In the genomic region with DNA sequence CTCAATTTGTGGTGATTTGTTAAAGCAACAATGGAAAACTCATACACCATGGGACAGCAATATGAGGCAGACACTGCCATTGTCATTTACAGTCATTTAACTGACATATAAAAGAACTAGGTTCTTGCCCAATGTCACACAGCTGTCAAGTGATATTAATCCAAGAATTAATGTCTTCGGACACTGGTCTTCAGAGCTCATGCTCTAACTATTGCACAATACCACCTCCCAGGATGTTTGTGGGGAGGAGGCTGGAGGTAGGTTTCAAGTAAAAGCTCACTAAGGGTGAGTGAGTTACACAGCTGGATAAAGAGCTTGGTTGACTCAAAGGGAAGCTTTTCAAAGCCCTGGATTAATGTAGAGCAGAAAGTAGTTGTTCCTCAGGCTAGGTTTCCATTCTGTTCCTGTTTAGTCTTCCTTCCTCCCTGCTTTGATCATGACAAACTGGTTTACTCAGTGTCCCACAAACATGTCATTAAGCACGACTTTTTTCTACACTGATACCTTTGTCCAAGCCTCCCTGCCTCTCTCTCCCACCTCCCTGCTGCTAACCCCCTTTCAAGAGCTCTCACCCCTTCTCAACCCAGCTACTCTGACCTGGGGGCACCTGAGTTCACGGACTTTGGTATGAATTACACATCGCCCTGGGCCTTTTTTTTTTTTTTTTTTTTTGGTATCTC, we compare ENCODE assay signal across 10 cellular contexts. TPM values are rescaled to one million over a fixed set of nuclear protein-coding genes. Genes with fewer than 3 reads are reported as not detected.
DNase-seq lines count a peak whose midpoint lies in the region; ATAC-seq lines count a peak whose summit lies in the region.
"Had no signal": no experiment of that assay in that cellular context is flagged by ENCODE, and none has a peak within 500 bp of the region (broad histone marks: within the 10 kb centered on the region; RNA-seq: fewer than 3 reads in every experiment).

No MANE protein-coding gene starts in this region.

- H3K27ac ChIP-seq in SK-N-MC (no peak overlapping the region), aorta (ENCODE audit: low read depth in 1 of 2, low read length in 2 of 2) (no peak overlapping the region)

- H3K4me3 ChIP-seq in SK-N-MC (peak overlapping the region; percentile 79; the same call in 1 of the 2 replicates), aorta (ENCODE audit: low read length in 2 of 2) (no peak overlapping the region)

- H3K27me3 Mint-ChIP-seq in activated CD4-positive, alpha-beta T cell treated with anti-CD3 and anti-CD28 coated beads, Interleukin-2, amount 10 ng/mL, durations not matched to agents 7 days and 5 days, result peaks cover 1% of the 10 kb centered on the region

- peaks cover 12% of the 10 kb centered on the region for H3K36me3 Mint-ChIP-seq in activated CD4-positive, alpha-beta T cell treated with anti-CD3 and anti-CD28 coated beads, Interleukin-2, amount 10 ng/mL, durations not matched to agents 7 days and 5 days (ENCODE audit: low read depth)
- H3K36me3 Mint-ChIP-seq in stimulated activated effector memory CD8-positive, alpha-beta T cell treated with anti-CD3 and anti-CD28 coated beads, Interleukin-12 subunit alpha, Interleukin-12 subunit beta, amount 100 ng/mL, for 72 hours, result no peaks in the 10 kb centered on the region

- H3K9ac ChIP-seq in SK-N-MC (ENCODE audit: insufficient read length), result no peak overlapping the region

- H3K36me3 ChIP-seq in SK-N-MC (ENCODE audit: insufficient read depth, low read length), result no peaks in the 10 kb centered on the region
- H3K36me3 ChIP-seq in aorta (ENCODE audit: control insufficient read depth in 1 of 2, insufficient read depth in 2 of 2, low read length in 1 of 2), result no peaks in the 10 kb centered on the region
- H3K36me3 ChIP-seq: suprapubic skin had no signal

- CTCF ChIA-PET in activated CD4-positive, alpha-beta T cell treated with anti-CD3 and anti-CD28 coated beads, Interleukin-2, amount 10 ng/mL, durations not matched to agents 7 days and 5 days (lab: Charles Lee), result interaction anchor here (1.1 to 2.1 kb wide), 6 partner anchors 9 to 32 kb away, joined by 3 to 20 read pairs (median 3); no protein-coding TSS in a partner anchor

- H3K4me1 ChIP-seq in aorta (ENCODE audit: control insufficient read depth in 1 of 2, insufficient read depth in 2 of 2, low read length in 2 of 2), result no peaks in the 10 kb centered on the region

- no peaks in the 10 kb centered on the region for H3K9me3 ChIP-seq in SK-N-MC (ENCODE audit: low read depth, low read length)
- H3K9me3 ChIP-seq in aorta (ENCODE audit: control insufficient read depth, low read length), result no peaks in the 10 kb centered on the region
- H3K9me3 ChIP-seq: mucosa of descending colon, suprapubic skin had no signal

- no peak for DNase-seq in activated CD4-positive, alpha-beta T cell treated with anti-CD3 and anti-CD28 coated beads, Interleukin-2, amount 10 ng/mL, durations not matched to agents 7 days and 5 days
- DNase-seq in activated CD4-positive, alpha-beta T cell treated with anti-CD3 and anti-CD28 coated beads for 48 hours, result no peak
- DNase-seq in SK-N-MC (ENCODE audit: low read depth, low spot score) (no peak), NCI-H524 (lab: John Stamatoyannopoulos, UW) (no peak), AG20443 (ENCODE audit: low spot score) (no peak), aorta (no peak)
- no peak for DNase-seq in stimulated activated effector memory CD8-positive, alpha-beta T cell treated with anti-CD3 and anti-CD28 coated beads, Interleukin-12 subunit alpha, Interleukin-12 subunit beta, amount 100 ng/mL, for 72 hours (ENCODE audit: low spot score in 2 of 2)
- DNase-seq: mucosa of descending colon had no signal

- peak overlapping the region; percentile 93 for H3K27ac Mint-ChIP-seq in activated CD4-positive, alpha-beta T cell treated with anti-CD3 and anti-CD28 coated beads, Interleukin-2, amount 10 ng/mL, durations not matched to agents 7 days and 5 days
- peak overlapping the region; percentile 74 for H3K27ac Mint-ChIP-seq in stimulated activated effector memory CD8-positive, alpha-beta T cell treated with anti-CD3 and anti-CD28 coated beads, Interleukin-12 subunit alpha, Interleukin-12 subunit beta, amount 100 ng/mL, for 72 hours

- H3K9me3 Mint-ChIP-seq in activated CD4-positive, alpha-beta T cell treated with anti-CD3 and anti-CD28 coated beads, Interleukin-2, amount 10 ng/mL, durations not matched to agents 7 days and 5 days, result no peaks in the 10 kb centered on the region
- H3K9me3 Mint-ChIP-seq in stimulated activated effector memory CD8-positive, alpha-beta T cell treated with anti-CD3 and anti-CD28 coated beads, Interleukin-12 subunit alpha, Interleukin-12 subunit beta, amount 100 ng/mL, for 72 hours, result no peaks in the 10 kb centered on the region

- H3K4me3 Mint-ChIP-seq in activated CD4-positive, alpha-beta T cell treated with anti-CD3 and anti-CD28 coated beads, Interleukin-2, amount 10 ng/mL, durations not matched to agents 7 days and 5 days, result peak overlapping the region; percentile 85
- peak overlapping the region; percentile 72 for H3K4me3 Mint-ChIP-seq in stimulated activated effector memory CD8-positive, alpha-beta T cell treated with anti-CD3 and anti-CD28 coated beads, Interleukin-12 subunit alpha, Interleukin-12 subunit beta, amount 100 ng/mL, for 72 hours

- peaks cover 44% of the 10 kb centered on the region for H3K4me1 Mint-ChIP-seq in activated CD4-positive, alpha-beta T cell treated with anti-CD3 and anti-CD28 coated beads, Interleukin-2, amount 10 ng/mL, durations not matched to agents 7 days and 5 days
- peaks cover 35% of the 10 kb centered on the region for H3K4me1 Mint-ChIP-seq in stimulated activated effector memory CD8-positive, alpha-beta T cell treated with anti-CD3 and anti-CD28 coated beads, Interleukin-12 subunit alpha, Interleukin-12 subunit beta, amount 100 ng/mL, for 72 hours

- no peaks in the 10 kb centered on the region for H3K27me3 ChIP-seq in aorta (ENCODE audit: control insufficient read depth in 1 of 2, insufficient read depth in 2 of 2, low read length in 1 of 2)
- H3K27me3 ChIP-seq: suprapubic skin had no signal

- 66 to 71% methylated on average over 4 of the region's 4 CpGs for WGBS in aorta, 2 donors

- intact Hi-C loops in aorta (cut with DNase I), result loop anchor here in 1 of 2 donors (10.0 kb wide), 1 partner anchor 153 kb away; no protein-coding TSS in a partner anchor

- ATAC-seq in esophagus mucosa, result peak; percentile 89
- ATAC-seq in stimulated activated effector memory CD8-positive, alpha-beta T cell treated with anti-CD3 and anti-CD28 coated beads, Interleukin-12 subunit alpha, Interleukin-12 subunit beta, amount 100 ng/mL, for 72 hours, result no peak
- ATAC-seq in aorta (ENCODE audit: low FRiP score), result no peak

- POLR2A ChIA-PET in activated CD4-positive, alpha-beta T cell treated with anti-CD3 and anti-CD28 coated beads, Interleukin-2, amount 10 ng/mL, durations not matched to agents 7 days and 5 days (lab: Charles Lee), result no interaction called here

RNA-seq across cellular contexts. Expression of gene EXOC6, which starts 1.0 kb away (rescaled TPM):
- total RNA-seq in activated CD4-positive, alpha-beta T cell treated with anti-CD3 and anti-CD28 coated beads, Interleukin-2, amount 10 ng/mL, durations not matched to agents 7 days and 5 days, result 10 to 100 TPM; 11.8 to 13.6 TPM
- total RNA-seq in esophagus mucosa, result 3.1 TPM
- total RNA-seq in aorta, result 10 to 100 TPM; 16.2 to 17.6 TPM
- 1 to 10 TPM; 3.0 to 4.8 TPM for polyA plus RNA-seq in aorta
